In the genomic region with DNA sequence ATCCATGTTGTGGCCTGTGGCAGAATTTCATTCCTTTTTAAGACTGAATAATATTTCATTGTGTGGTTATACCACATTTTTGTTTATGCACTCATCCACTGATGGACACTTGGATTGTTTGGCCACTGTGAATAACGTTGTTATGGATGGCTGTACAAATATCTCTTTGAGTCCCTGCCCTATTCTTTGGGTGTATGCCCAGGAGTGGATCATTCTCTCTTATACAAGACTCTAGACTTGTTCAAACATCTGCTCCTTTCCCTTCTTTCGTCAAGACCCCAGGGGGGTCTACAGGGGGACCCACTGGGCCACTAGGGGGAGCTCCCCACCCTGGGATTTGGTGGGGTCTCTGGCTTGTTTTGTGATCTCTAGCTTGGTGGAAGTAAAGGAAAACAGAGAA, we compare ENCODE assay signal across 9 cellular contexts.
A peak's percentile ranks its signal among the peaks of the same experiment; 100 is the strongest.
DNase-seq lines count a peak whose midpoint lies in the region; ATAC-seq and TF ChIP-seq lines count a peak whose summit lies in the region.
"Had no signal": no experiment of that assay in that cellular context is flagged by ENCODE, and none has a peak within 500 bp of the region (broad histone marks: within the 10 kb centered on the region; RNA-seq: fewer than 3 reads in every experiment).

No MANE protein-coding gene starts in this region.

- TF ChIP-seq CTCF in DND-41 (IDR thresholded peaks at IDR 0.05; ENCODE audit: borderline replicate concordance, extremely low read depth, low read length, poor library complexity, severe bottlenecking) (peak; percentile 61), right lobe of liver (IDR thresholded peaks at IDR 0.05) (peak in 3 of 4 donors; percentile 18 to 30 (median 28))

- H3K9ac ChIP-seq in DND-41 (ENCODE audit: low read depth, low read length) = no peak overlapping the region

- no peaks in the 10 kb centered on the region for H3K36me3 ChIP-seq in DND-41 (ENCODE audit: insufficient read depth, low read length)
- H3K36me3 ChIP-seq in right lobe of liver = no peaks in the 10 kb centered on the region

- TF ChIP-seq POLR2A in right lobe of liver (IDR thresholded peaks at IDR 0.05) = no peak

- no peaks in the 10 kb centered on the region for H3K27me3 ChIP-seq in DND-41 (ENCODE audit: insufficient read depth, low read length, poor library complexity)
- no peaks in the 10 kb centered on the region for H3K27me3 ChIP-seq in right lobe of liver

- no peak overlapping the region for H3K27ac ChIP-seq in DND-41 (ENCODE audit: low read length)
- no peak overlapping the region for H3K27ac ChIP-seq in right lobe of liver

- DNase-seq in DND-41 (peak; percentile 23), HEK293T (ENCODE audit: extremely low spot score) (peak; percentile 34), amniotic stem cell (lab: John Stamatoyannopoulos, UW) (peak; percentile 53), right lobe of liver (peak in 1 of 3 donors; percentile 15)
- no peak for DNase-seq in central memory CD4-positive, alpha-beta T cell

- H2AFZ ChIP-seq in DND-41 (ENCODE audit: low read depth, low read length) = no peak overlapping the region

- WGBS in right lobe of liver (ENCODE audit: insufficient coverage, low coverage, low lambda C conversion rate, missing lambda C conversion rate) = 15% methylated on average over 2 of the region's 2 CpGs

- H3K79me2 ChIP-seq in DND-41 (ENCODE audit: insufficient read depth, low read length) = no peaks in the 10 kb centered on the region

- intact Hi-C loops in right lobe of liver (cut with DNase I) = no loop called here

- ATAC-seq in DND-41 (ENCODE audit: insufficient read depth, low read depth) (no peak), right lobe of liver (no peak), HG03196 (IDR thresholded peaks at IDR 0.05; ENCODE audit: unreplicated experiment) (no peak), HG03571 (IDR thresholded peaks at IDR 0.05; ENCODE audit: unreplicated experiment) (no peak), HG02571 (IDR thresholded peaks at IDR 0.05; ENCODE audit: unreplicated experiment) (no peak)
- ATAC-seq: naive thymus-derived CD4-positive, alpha-beta T cell had no signal

- H3K4me2 ChIP-seq in DND-41 (ENCODE audit: insufficient read depth, low read length) = no peak overlapping the region

- no peak overlapping the region for H3K4me3 ChIP-seq in DND-41 (ENCODE audit: low read depth in 1 of 2, low read length in 2 of 2)
- H3K4me3 ChIP-seq in right lobe of liver = no peak overlapping the region

- CTCF ChIA-PET in HEK293T (lab: Yijun Ruan, JAX) = interaction anchor here (0.6 to 1.9 kb wide), 12 partner anchors 9 to 1234 kb away, joined by 3 to 10 read pairs (median 4); no protein-coding TSS in a partner anchor

- POLR2A ChIA-PET in HEK293T (lab: Yijun Ruan, JAX) = no interaction called here

- H3K9me3 ChIP-seq in DND-41 (ENCODE audit: insufficient read depth, low read length, severe bottlenecking) (no peaks in the 10 kb centered on the region), right lobe of liver (no peaks in the 10 kb centered on the region)

- H3K4me1 ChIP-seq in DND-41 (ENCODE audit: insufficient read depth, low read length) = no peaks in the 10 kb centered on the region
- peaks cover 0 to 9% (median 0%) of the 10 kb centered on the region in 4 donors for H3K4me1 ChIP-seq in right lobe of liver

- no peaks in the 10 kb centered on the region for H4K20me1 ChIP-seq in DND-41 (ENCODE audit: insufficient read depth, low read length)

TF ChIP-seq in HEK293T, 16 proteins besides CTCF, POLR2A, EP300 and RAD21:
- TF ChIP-seq FOXM1 (IDR thresholded peaks at IDR 0.05; ENCODE audit: borderline replicate concordance) (no peak), FOXK2 (IDR thresholded peaks at IDR 0.05) (no peak), BHLHE40 (IDR thresholded peaks at IDR 0.05; ENCODE audit: borderline replicate concordance) (no peak)
